In the genomic region with DNA sequence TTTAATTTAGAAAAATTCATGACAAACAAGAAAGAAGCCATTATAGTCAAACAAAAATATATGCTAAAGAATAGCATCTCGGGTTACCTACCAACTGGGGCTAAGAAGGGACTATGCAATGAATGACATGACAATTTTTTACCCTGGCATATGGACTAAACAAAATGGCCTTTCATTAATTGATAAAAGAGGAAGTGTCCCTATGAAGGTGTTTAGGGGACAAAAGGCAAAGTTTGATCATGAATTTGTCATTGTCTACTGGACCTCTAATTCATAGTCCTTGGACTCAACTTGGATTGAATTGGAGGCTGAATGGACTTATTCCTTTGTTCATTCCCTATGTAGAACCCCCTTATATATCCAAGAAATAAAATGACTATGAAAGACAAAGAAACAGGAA, we compare ENCODE assay signal across 21 cellular contexts. TPM values are rescaled to one million over a fixed set of nuclear protein-coding genes. Genes with fewer than 3 reads are reported as not detected.
A peak's percentile ranks its signal among the peaks of the same experiment; 100 is the strongest.
DNase-seq lines count a peak whose midpoint lies in the region; ATAC-seq lines count a peak whose summit lies in the region.
"Had no signal": no experiment of that assay in that cellular context is flagged by ENCODE, and none has a peak within 500 bp of the region (broad histone marks: within the 10 kb centered on the region; RNA-seq: fewer than 3 reads in every experiment).

No MANE protein-coding gene starts in this region.

- H3K4me3 Mint-ChIP-seq in activated naive CD4-positive, alpha-beta T cell treated with anti-CD3 and anti-CD28 coated beads, Interleukin-2, amount 50 U/mL, for 24 hours, result no peak overlapping the region
- no peak overlapping the region for H3K4me3 Mint-ChIP-seq in activated naive CD4-positive, alpha-beta T cell treated with anti-CD3 and anti-CD28 coated beads for 36 hours
- no peak overlapping the region for H3K4me3 Mint-ChIP-seq in stimulated activated effector memory CD8-positive, alpha-beta T cell treated with anti-CD3 and anti-CD28 coated beads, Interleukin-12 subunit alpha, Interleukin-12 subunit beta, amount 100 ng/mL, for 72 hours
- H3K4me3 Mint-ChIP-seq: CD14-positive monocyte; CD4-positive, alpha-beta T cell; CD8-positive, alpha-beta memory T cell had no signal

- ATAC-seq in stimulated activated effector memory CD8-positive, alpha-beta T cell treated with anti-CD3 and anti-CD28 coated beads, Interleukin-12 subunit alpha, Interleukin-12 subunit beta, amount 100 ng/mL, for 72 hours, result no peak
- ATAC-seq: A549 had no signal

- H3K36me3 Mint-ChIP-seq in activated naive CD4-positive, alpha-beta T cell treated with anti-CD3 and anti-CD28 coated beads, Interleukin-2, amount 50 U/mL, for 24 hours, result peaks cover 6% of the 10 kb centered on the region
- peaks cover 11% of the 10 kb centered on the region for H3K36me3 Mint-ChIP-seq in activated naive CD4-positive, alpha-beta T cell treated with anti-CD3 and anti-CD28 coated beads for 36 hours (ENCODE audit: low read depth)
- H3K36me3 Mint-ChIP-seq in stimulated activated effector memory CD8-positive, alpha-beta T cell treated with anti-CD3 and anti-CD28 coated beads, Interleukin-12 subunit alpha, Interleukin-12 subunit beta, amount 100 ng/mL, for 72 hours, result peaks cover 68% of the 10 kb centered on the region

- no peaks in the 10 kb centered on the region for H3K4me1 Mint-ChIP-seq in activated naive CD4-positive, alpha-beta T cell treated with anti-CD3 and anti-CD28 coated beads, Interleukin-2, amount 50 U/mL, for 24 hours
- no peaks in the 10 kb centered on the region for H3K4me1 Mint-ChIP-seq in activated naive CD4-positive, alpha-beta T cell treated with anti-CD3 and anti-CD28 coated beads for 36 hours (ENCODE audit: low read depth)
- no peaks in the 10 kb centered on the region for H3K4me1 Mint-ChIP-seq in stimulated activated effector memory CD8-positive, alpha-beta T cell treated with anti-CD3 and anti-CD28 coated beads, Interleukin-12 subunit alpha, Interleukin-12 subunit beta, amount 100 ng/mL, for 72 hours
- H3K4me1 Mint-ChIP-seq: CD14-positive monocyte; CD8-positive, alpha-beta memory T cell had no signal

- CTCF ChIA-PET in activated naive CD4-positive, alpha-beta T cell treated with anti-CD3 and anti-CD28 coated beads for 36 hours (lab: Charles Lee), result no interaction called here

- intact Hi-C loops in activated naive CD4-positive, alpha-beta T cell treated with anti-CD3 and anti-CD28 coated beads for 36 hours (cut with micrococcal nuclease), result no loop called here

- no peaks in the 10 kb centered on the region for H3K9me3 Mint-ChIP-seq in activated naive CD4-positive, alpha-beta T cell treated with anti-CD3 and anti-CD28 coated beads, Interleukin-2, amount 50 U/mL, for 24 hours
- H3K9me3 Mint-ChIP-seq in activated naive CD4-positive, alpha-beta T cell treated with anti-CD3 and anti-CD28 coated beads for 36 hours, result no peaks in the 10 kb centered on the region
- H3K9me3 Mint-ChIP-seq in stimulated activated effector memory CD8-positive, alpha-beta T cell treated with anti-CD3 and anti-CD28 coated beads, Interleukin-12 subunit alpha, Interleukin-12 subunit beta, amount 100 ng/mL, for 72 hours, result no peaks in the 10 kb centered on the region
- H3K9me3 Mint-ChIP-seq: CD14-positive monocyte; CD4-positive, alpha-beta T cell; CD8-positive, alpha-beta memory T cell had no signal

- no peaks in the 10 kb centered on the region for H3K27me3 Mint-ChIP-seq in activated naive CD4-positive, alpha-beta T cell treated with anti-CD3 and anti-CD28 coated beads, Interleukin-2, amount 50 U/mL, for 24 hours
- no peaks in the 10 kb centered on the region for H3K27me3 Mint-ChIP-seq in activated naive CD4-positive, alpha-beta T cell treated with anti-CD3 and anti-CD28 coated beads for 36 hours (ENCODE audit: low read depth)
- H3K27me3 Mint-ChIP-seq: CD4-positive, alpha-beta T cell; CD8-positive, alpha-beta memory T cell had no signal

- no peak for DNase-seq in activated naive CD4-positive, alpha-beta T cell treated with anti-CD3 and anti-CD28 coated beads for 36 hours
- DNase-seq in OCI-M1 (lab: John Stamatoyannopoulos, UW), result peak; percentile 13
- DNase-seq in stimulated activated effector memory CD8-positive, alpha-beta T cell treated with anti-CD3 and anti-CD28 coated beads, Interleukin-12 subunit alpha, Interleukin-12 subunit beta, amount 100 ng/mL, for 72 hours (ENCODE audit: low spot score in 2 of 2), result no peak
- DNase-seq in NCI-H2107 treated with DMSO at 0.1 percent for 48 hours (lab: John Stamatoyannopoulos, UW; ENCODE audit: unreplicated experiment), result no peak
- no peak for DNase-seq in NCI-H345 (lab: John Stamatoyannopoulos, UW)
- DNase-seq: 8988T; ACHN; AML-193; BE2C; CD4-positive, alpha-beta T cell; CD8-positive, alpha-beta memory T cell; DMS 273 treated with DMSO at 0.1 percent for 48 hours; DMS79; EL; GDM1; GM23248; H7; HCEC 1CT had no signal

- H3K27ac Mint-ChIP-seq in activated naive CD4-positive, alpha-beta T cell treated with anti-CD3 and anti-CD28 coated beads, Interleukin-2, amount 50 U/mL, for 24 hours, result peak overlapping the region; percentile 41
- H3K27ac Mint-ChIP-seq in activated naive CD4-positive, alpha-beta T cell treated with anti-CD3 and anti-CD28 coated beads for 36 hours, result no peak overlapping the region
- H3K27ac Mint-ChIP-seq in stimulated activated effector memory CD8-positive, alpha-beta T cell treated with anti-CD3 and anti-CD28 coated beads, Interleukin-12 subunit alpha, Interleukin-12 subunit beta, amount 100 ng/mL, for 72 hours, result peak overlapping the region; percentile 5
- H3K27ac Mint-ChIP-seq: CD14-positive monocyte; CD4-positive, alpha-beta T cell; CD8-positive, alpha-beta memory T cell had no signal

RNA-seq across cellular contexts. Expression of gene MAIP1, which starts 12.7 kb away (rescaled TPM):
- 10 to 100 TPM; 28.6 to 30.0 TPM for total RNA-seq in activated naive CD4-positive, alpha-beta T cell treated with anti-CD3 and anti-CD28 coated beads for 36 hours

RNA-seq across cellular contexts. Expression of gene TYW5, which starts 12.8 kb away (rescaled TPM):
- total RNA-seq in activated naive CD4-positive, alpha-beta T cell treated with anti-CD3 and anti-CD28 coated beads for 36 hours, result 1 to 10 TPM; 7.8 to 7.9 TPM

RNA-seq across cellular contexts. Expression of gene C2orf69, which starts 57.0 kb away (rescaled TPM):
- 10 to 100 TPM; 18.5 to 20.6 TPM for total RNA-seq in activated naive CD4-positive, alpha-beta T cell treated with anti-CD3 and anti-CD28 coated beads for 36 hours
